ENCODE assay signal across 1 cellular context in genomic region chr11:2420502-2421225, GRCh38.
TF ChIP-seq lines count a peak whose summit lies in the region.

No MANE protein-coding gene starts in this region.

TF ChIP-seq in GM12878, 131 proteins besides CTCF, POLR2A, EP300 and RAD21:
- TF ChIP-seq SMC3 (IDR thresholded peaks at IDR 0.05; ENCODE audit: borderline replicate concordance, low read length) (peak; percentile 96), ZNF592 (IDR thresholded peaks at IDR 0.05) (no peak), BHLHE40 (IDR thresholded peaks at IDR 0.05; ENCODE audit: borderline replicate concordance in 1 of 2, low read depth in 2 of 2, low read length in 1 of 2) (peak; percentile 8 to 24; a peak in 1 of 4 replicates), TBL1XR1 (IDR thresholded peaks at IDR 0.05; ENCODE audit: low read depth, low read length) (0 out of 2 replicates have a peak, but pooled peaks have one; percentile 15), SP1 (IDR thresholded peaks at IDR 0.05; ENCODE audit: low read depth, low read length) (peak; percentile 21), ELK1 (IDR thresholded peaks at IDR 0.05; ENCODE audit: low read depth, low read length) (no peak)
